ENCODE assay signal across 17 cellular contexts in the genomic region with DNA sequence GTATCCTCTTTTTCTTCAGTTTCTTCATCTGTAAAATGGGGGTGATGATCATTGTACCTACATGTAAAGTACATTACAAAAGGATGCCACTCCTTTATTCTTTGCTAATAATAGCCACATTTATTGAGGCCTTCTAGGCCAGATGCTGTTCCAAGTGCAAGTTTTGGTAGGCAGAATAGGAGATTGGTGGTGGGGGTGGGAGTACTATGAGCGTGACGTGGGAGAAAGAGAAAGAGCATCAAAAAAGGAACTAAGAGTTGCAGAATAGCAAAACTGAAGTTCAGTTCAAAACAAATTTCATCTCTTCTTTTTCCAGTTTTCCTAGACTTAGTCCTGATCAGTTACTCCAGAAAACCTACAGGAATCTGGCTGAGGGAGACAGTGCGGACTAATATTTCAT.
"Had no signal": no experiment of that assay in that cellular context is flagged by ENCODE, and none has a peak within 500 bp of the region (broad histone marks: within the 10 kb centered on the region; RNA-seq: fewer than 3 reads in every experiment).

No MANE protein-coding gene starts in this region.

- H3K4me2 ChIP-seq: hepatocyte had no signal

- H3K79me2 ChIP-seq: hepatocyte had no signal

- H3K27me3 ChIP-seq: cardiac muscle cell, hepatocyte, transverse colon, vagina had no signal

- H3K27ac ChIP-seq: cardiac muscle cell, hepatocyte, vagina had no signal

- H3K9me3 ChIP-seq: transverse colon, vagina had no signal

- H2AFZ ChIP-seq: hepatocyte had no signal

- H3K36me3 Mint-ChIP-seq: activated naive CD4-positive, alpha-beta T cell treated with anti-CD3 and anti-CD28 coated beads, Interleukin-2, amount 10 ng/mL, durations not matched to agents 7 days and 5 days had no signal

- H3K4me3 ChIP-seq: cardiac muscle cell, hepatocyte, transverse colon, vagina had no signal

- DNase-seq: activated CD4-positive, alpha-beta T cell treated with anti-CD3 and anti-CD28 coated beads, Interleukin-2, amount 50 U/mL, for 4 hours; activated CD4-positive, CD25-positive, alpha-beta regulatory T cell treated with anti-CD3 and anti-CD28 coated beads, Interleukin-2, amount 50 U/mL, for 72 hours; activated naive CD4-positive, alpha-beta T cell treated with anti-CD3 and anti-CD28 coated beads, Interleukin-2, amount 10 ng/mL, durations not matched to agents 7 days and 5 days; islet precursor cell; nucleus accumbens; posterior cingulate gyrus; retina; stimulated activated CD4-positive, alpha-beta T cell treated with anti-CD3 and anti-CD28 coated beads, Interleukin-12 subunit alpha, Interleukin-12 subunit beta, amount 100 ng/mL, for 4 hours; stimulated activated naive CD4-positive, alpha-beta T cell; transverse colon had no signal

- H3K9me3 Mint-ChIP-seq: activated T-helper 17 cell treated with anti-CD3 and anti-CD28 coated beads, Interleukin-2, amount 50 U/mL, for 72 hours; natural killer cell treated with Interleukin-12 subunit alpha and Interleukin-12 subunit beta and Interleukin-15 and Interleukin-18, amount 100 ng/mL, for 72 hours had no signal

- H3K27ac Mint-ChIP-seq: activated naive CD4-positive, alpha-beta T cell treated with anti-CD3 and anti-CD28 coated beads, Interleukin-2, amount 10 ng/mL, durations not matched to agents 7 days and 5 days; activated T-helper 17 cell treated with anti-CD3 and anti-CD28 coated beads, Interleukin-2, amount 50 U/mL, for 72 hours had no signal

- H3K4me3 Mint-ChIP-seq: activated naive CD4-positive, alpha-beta T cell treated with anti-CD3 and anti-CD28 coated beads, Interleukin-2, amount 10 ng/mL, durations not matched to agents 7 days and 5 days; activated T-helper 17 cell treated with anti-CD3 and anti-CD28 coated beads, Interleukin-2, amount 50 U/mL, for 72 hours; natural killer cell treated with Interleukin-12 subunit alpha and Interleukin-12 subunit beta and Interleukin-15 and Interleukin-18, amount 100 ng/mL, for 72 hours had no signal

- H3K36me3 ChIP-seq: cardiac muscle cell, transverse colon, vagina had no signal

- H3K27me3 Mint-ChIP-seq: activated T-helper 17 cell treated with anti-CD3 and anti-CD28 coated beads, Interleukin-2, amount 50 U/mL, for 72 hours; natural killer cell treated with Interleukin-12 subunit alpha and Interleukin-12 subunit beta and Interleukin-15 and Interleukin-18, amount 100 ng/mL, for 72 hours had no signal

- H3K4me1 Mint-ChIP-seq: activated naive CD4-positive, alpha-beta T cell treated with anti-CD3 and anti-CD28 coated beads, Interleukin-2, amount 10 ng/mL, durations not matched to agents 7 days and 5 days; activated T-helper 17 cell treated with anti-CD3 and anti-CD28 coated beads, Interleukin-2, amount 50 U/mL, for 72 hours had no signal

- ATAC-seq: activated T-helper 17 cell treated with anti-CD3 and anti-CD28 coated beads, Interleukin-2, amount 50 U/mL, for 72 hours; esophagus mucosa; left lobe of liver; natural killer cell treated with Interleukin-12 subunit alpha and Interleukin-12 subunit beta and Interleukin-15 and Interleukin-18, amount 100 ng/mL, for 72 hours had no signal
